Comparison of ENCODE assay signal across 24 cellular contexts in genomic region chr17:79389896-79390295, GRCh38.
"Had no signal": no experiment of that assay in that cellular context is flagged by ENCODE, and none has a peak within 500 bp of the region (broad histone marks: within the 10 kb centered on the region; RNA-seq: fewer than 3 reads in every experiment).

No MANE protein-coding gene starts in this region.

- H3K36me3 ChIP-seq: stomach, suprapubic skin, thoracic aorta, thyroid gland, tibial artery, tibial nerve, transverse colon, upper lobe of left lung, upper lobe of right lung, uterus, vagina had no signal

- H3K9me3 ChIP-seq: stomach, suprapubic skin, testis, thoracic aorta, thyroid gland, tibial artery, tibial nerve, transverse colon, upper lobe of left lung, upper lobe of right lung, uterus, vagina had no signal

- H3K27ac ChIP-seq: stomach, suprapubic skin, testis, thoracic aorta, thyroid gland, tibial artery, tibial nerve, transverse colon, upper lobe of left lung, upper lobe of right lung, uterus, vagina had no signal

- H3K27me3 ChIP-seq: testis, uterus, vagina had no signal

- H3K4me3 ChIP-seq: stomach, suprapubic skin, testis, thoracic aorta, thyroid gland, tibial artery, tibial nerve, transverse colon, upper lobe of left lung, upper lobe of right lung, uterus, vagina had no signal

- DNase-seq: stimulated activated CD4-positive, alpha-beta T cell treated with anti-CD3 and anti-CD28 coated beads, Interleukin-2, amount 100 ng/mL, for 48 hours; stimulated activated CD4-positive, alpha-beta T cell treated with anti-CD3 and anti-CD28 coated beads, Interleukin-4, amount 100 ng/mL, for 1 hour; stimulated activated CD4-positive, alpha-beta T cell treated with anti-CD3 and anti-CD28 coated beads, Interleukin-4, amount 100 ng/mL, for 24 hours; stimulated activated CD4-positive, alpha-beta T cell treated with anti-CD3 and anti-CD28 coated beads, Interleukin-4, amount 100 ng/mL, for 4 hours; stimulated activated CD8-positive, alpha-beta memory T cell treated with anti-CD3 and anti-CD28 coated beads, Interleukin-4, amount 100 ng/mL, for 48 hours; stimulated activated naive B cell treated with anti-CD40 and anti-IgM and Interleukin-4, amounts not matched to agents 10 μg/mL and 1 μg/mL and 100 μg/mL, for 72 hours; stimulated activated naive CD4-positive, alpha-beta T cell; stimulated activated naive CD4-positive, alpha-beta T cell treated with Interleukin-2 at 50 U/mL for 16 hours; stimulated activated naive CD8-positive, alpha-beta T cell treated with anti-CD3 and anti-CD28 coated beads, Interleukin-15, amount 100 ng/mL, for 72 hours; stimulated activated naive CD8-positive, alpha-beta T cell treated with anti-CD3 and anti-CD28 coated beads, Interleukin-15, Interleukin-2, amounts not matched to agents 100 U/mL and 50 U/mL, for 24 hours; stomach; substantia nigra; testis; thyroid gland; tibial artery; transverse colon; trophoblast cell; upper lobe of right lung; uterus had no signal

- H3K4me1 ChIP-seq: testis, thyroid gland, transverse colon, upper lobe of right lung, vagina had no signal
